Comparison of ENCODE assay signal across 10 cellular contexts in genomic region chr3:146550743-146551510, GRCh38. TPM values are rescaled to one million over a fixed set of nuclear protein-coding genes. Genes with fewer than 3 reads are reported as not detected.
DNase-seq lines count a peak whose midpoint lies in the region; ATAC-seq and TF ChIP-seq lines count a peak whose summit lies in the region.
"Had no signal": no experiment of that assay in that cellular context is flagged by ENCODE, and none has a peak within 500 bp of the region (broad histone marks: within the 10 kb centered on the region; RNA-seq: fewer than 3 reads in every experiment).

No MANE protein-coding gene starts in this region.

- TF ChIP-seq CTCF in SK-N-SH (IDR thresholded peaks at IDR 0.05), result no peak
- TF ChIP-seq CTCF in left lung (IDR thresholded peaks at IDR 0.05), result no peak
- no peak for TF ChIP-seq CTCF in prostate gland (IDR thresholded peaks at IDR 0.05)

- H3K4me1 ChIP-seq in SK-N-SH (ENCODE audit: control insufficient read depth in 1 of 2, insufficient read depth in 2 of 2, low read depth in 1 of 2, low read length in 1 of 2) (0 out of 4 replicates have a peak, but pooled peaks cover 0 to 4% of the 10 kb centered on the region in 2 experiments), left lung (peaks cover 0 to 28% of the 10 kb centered on the region in 2 donors), prostate gland (replicated peaks) (no peaks in the 10 kb centered on the region)

- H3K9me3 ChIP-seq in SK-N-SH, result no peaks in the 10 kb centered on the region
- H3K9me3 ChIP-seq in left lung, result no peaks in the 10 kb centered on the region
- H3K9me3 ChIP-seq in prostate gland, result no peaks in the 10 kb centered on the region

- no peak for TF ChIP-seq POLR2A in prostate gland (IDR thresholded peaks at IDR 0.05)

- H3K9ac ChIP-seq in SK-N-SH, result no peak overlapping the region

- TF ChIP-seq RAD21 in SK-N-SH (IDR thresholded peaks at IDR 0.05; ENCODE audit: low read length), result no peak

- TF ChIP-seq EP300 in SK-N-SH (IDR thresholded peaks at IDR 0.05; ENCODE audit: borderline replicate concordance in 1 of 2, low read depth in 1 of 2, low read length in 1 of 2), result no peak

- H3K36me3 ChIP-seq in SK-N-SH (replicated peaks in 1 of 2; ENCODE audit: control insufficient read depth in 1 of 2, insufficient read depth in 2 of 2, low read length in 1 of 2), result no peaks in the 10 kb centered on the region
- H3K36me3 ChIP-seq in left lung, result no peaks in the 10 kb centered on the region
- no peaks in the 10 kb centered on the region for H3K36me3 ChIP-seq in prostate gland

- CTCF ChIA-PET in activated naive CD4-positive, alpha-beta T cell treated with anti-CD3 and anti-CD28 coated beads for 36 hours (lab: Charles Lee), result interaction anchor here (0.6 to 1.0 kb wide), 2 partner anchors 43 to 362 kb away, joined by 3 read pairs; no protein-coding TSS in a partner anchor
- CTCF ChIA-PET in SK-N-SH (lab: Yijun Ruan, JAX), result no interaction called here

- H3F3A ChIP-seq in SK-N-SH (replicated peaks; ENCODE audit: insufficient read depth), result no peaks in the 10 kb centered on the region

- peaks cover 48% of the 10 kb centered on the region for H3K4me1 Mint-ChIP-seq in activated naive CD4-positive, alpha-beta T cell treated with anti-CD3 and anti-CD28 coated beads for 36 hours (ENCODE audit: low read depth)

- H3K4me3 ChIP-seq in SK-N-SH (ENCODE audit: low read depth in 2 of 2, low read length in 1 of 2) (no peak overlapping the region), left lung (no peak overlapping the region), prostate gland (no peak overlapping the region)

- intact Hi-C loops in activated naive CD4-positive, alpha-beta T cell treated with anti-CD3 and anti-CD28 coated beads for 36 hours (cut with micrococcal nuclease), result no loop called here
- intact Hi-C loops in left lung (cut with DNase I), result no loop called here
- intact Hi-C loops in prostate gland (cut with DNase I), result no loop called here

- peak overlapping the region in 1 of 2 experiments; percentile 23; a peak in 1 of 4 replicates for H3K27ac ChIP-seq in SK-N-SH (ENCODE audit: low read depth in 2 of 2, low read length in 1 of 2)
- peak overlapping the region in 1 of 2 donors; percentile 40 for H3K27ac ChIP-seq in left lung
- H3K27ac ChIP-seq in prostate gland, result no peak overlapping the region
- no peak overlapping the region for H3K27ac ChIP-seq in caudate nucleus (ENCODE audit: low read depth, low read length)

- POLR2A ChIA-PET in SK-N-SH (lab: Yijun Ruan, JAX), result no interaction called here

- no peak overlapping the region for H2AFZ ChIP-seq in SK-N-SH (ENCODE audit: low read depth)

- H3K79me2 ChIP-seq in SK-N-SH (ENCODE audit: insufficient read depth), result no peaks in the 10 kb centered on the region

- ATAC-seq in HG02973 (IDR thresholded peaks at IDR 0.05; ENCODE audit: unreplicated experiment) (peak; percentile 93), left lung (peak; percentile 23)

- no peaks in the 10 kb centered on the region for H4K20me1 ChIP-seq in SK-N-SH (ENCODE audit: insufficient read depth)

- no peak overlapping the region for H3K4me3 Mint-ChIP-seq in activated naive CD4-positive, alpha-beta T cell treated with anti-CD3 and anti-CD28 coated beads for 36 hours

- WGBS in SK-N-SH (ENCODE audit: low lambda C conversion rate), result 39% methylated on average over 5 of the region's 5 CpGs
- 76% methylated on average over 5 of the region's 5 CpGs for WGBS in prostate gland

- H3K27me3 Mint-ChIP-seq in activated naive CD4-positive, alpha-beta T cell treated with anti-CD3 and anti-CD28 coated beads for 36 hours (ENCODE audit: low read depth), result no peaks in the 10 kb centered on the region

- no peaks in the 10 kb centered on the region for H3K9me2 ChIP-seq in SK-N-SH

- H3K27ac Mint-ChIP-seq in activated naive CD4-positive, alpha-beta T cell treated with anti-CD3 and anti-CD28 coated beads for 36 hours, result no peak overlapping the region

- no peaks in the 10 kb centered on the region for H3K36me3 Mint-ChIP-seq in activated naive CD4-positive, alpha-beta T cell treated with anti-CD3 and anti-CD28 coated beads for 36 hours (ENCODE audit: low read depth)

- H3K4me2 ChIP-seq in SK-N-SH, result peak overlapping the region; percentile 33; the same call in 1 of the 2 replicates

- H3K27me3 ChIP-seq in SK-N-SH (ENCODE audit: insufficient read depth), result no peaks in the 10 kb centered on the region
- no peaks in the 10 kb centered on the region for H3K27me3 ChIP-seq in left lung
- no peaks in the 10 kb centered on the region for H3K27me3 ChIP-seq in prostate gland (replicated peaks; ENCODE audit: insufficient read depth)

- no peaks in the 10 kb centered on the region for H3K9me3 Mint-ChIP-seq in activated naive CD4-positive, alpha-beta T cell treated with anti-CD3 and anti-CD28 coated beads for 36 hours

- DNase-seq in activated naive CD4-positive, alpha-beta T cell treated with anti-CD3 and anti-CD28 coated beads for 36 hours, result peak; percentile 13
- no peak for DNase-seq in activated naive CD4-positive, alpha-beta T cell treated with anti-CD3 and anti-CD28 coated beads, Interleukin-2, amount 50 U/mL, for 16 hours
- DNase-seq in SK-N-SH (no peak), left lung (no peak), putamen (ENCODE audit: low spot score) (no peak), prostate gland (ENCODE audit: low spot score) (no peak), caudate nucleus (lab: John Stamatoyannopoulos, UW) (no peak)

TF ChIP-seq in SK-N-SH, 30 proteins besides CTCF, POLR2A, EP300 and RAD21:
- no peak for TF ChIP-seq RCOR1 (IDR thresholded peaks at IDR 0.05; ENCODE audit: low read length)
- TF ChIP-seq TCF12 (IDR thresholded peaks at IDR 0.05), result peak; percentile 20; the same call in 1 of the 2 replicates
- TF ChIP-seq, protein P1, sequence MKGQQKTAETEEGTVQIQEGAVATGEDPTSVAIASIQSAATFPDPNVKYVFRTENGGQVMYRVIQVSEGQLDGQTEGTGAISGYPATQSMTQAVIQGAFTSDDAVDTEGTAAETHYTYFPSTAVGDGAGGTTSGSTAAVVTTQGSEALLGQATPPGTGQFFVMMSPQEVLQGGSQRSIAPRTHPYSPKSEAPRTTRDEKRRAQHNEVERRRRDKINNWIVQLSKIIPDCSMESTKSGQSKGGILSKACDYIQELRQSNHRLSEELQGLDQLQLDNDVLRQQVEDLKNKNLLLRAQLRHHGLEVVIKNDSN (IDR thresholded peaks at IDR 0.05; ENCODE audit: borderline replicate concordance, low read depth), result peak; percentile 68; the same call in 1 of the 2 replicates
- peak; percentile 64; the same call in 1 of the 2 replicates for TF ChIP-seq FOSL2 (IDR thresholded peaks at IDR 0.05; ENCODE audit: borderline replicate concordance, low read depth)
- peak; percentile 42; the same call in 1 of the 2 replicates for TF ChIP-seq JUND (IDR thresholded peaks at IDR 0.05)
- no peak for TF ChIP-seq REST (IDR thresholded peaks at IDR 0.05; ENCODE audit: low read depth, low read length)
- TF ChIP-seq, protein P2, sequence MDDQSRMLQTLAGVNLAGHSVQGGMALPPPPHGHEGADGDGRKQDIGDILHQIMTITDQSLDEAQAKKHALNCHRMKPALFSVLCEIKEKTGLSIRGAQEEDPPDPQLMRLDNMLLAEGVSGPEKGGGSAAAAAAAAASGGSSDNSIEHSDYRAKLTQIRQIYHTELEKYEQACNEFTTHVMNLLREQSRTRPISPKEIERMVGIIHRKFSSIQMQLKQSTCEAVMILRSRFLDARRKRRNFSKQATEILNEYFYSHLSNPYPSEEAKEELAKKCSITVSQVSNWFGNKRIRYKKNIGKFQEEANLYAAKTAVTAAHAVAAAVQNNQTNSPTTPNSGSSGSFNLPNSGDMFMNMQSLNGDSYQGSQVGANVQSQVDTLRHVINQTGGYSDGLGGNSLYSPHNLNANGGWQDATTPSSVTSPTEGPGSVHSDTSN (IDR thresholded peaks at IDR 0.05), result no peak
- TF ChIP-seq, protein P3, sequence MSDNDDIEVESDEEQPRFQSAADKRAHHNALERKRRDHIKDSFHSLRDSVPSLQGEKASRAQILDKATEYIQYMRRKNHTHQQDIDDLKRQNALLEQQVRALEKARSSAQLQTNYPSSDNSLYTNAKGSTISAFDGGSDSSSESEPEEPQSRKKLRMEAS (IDR thresholded peaks at IDR 0.05; ENCODE audit: low read depth), result no peak

RNA-seq across cellular contexts. Expression of gene PLSCR1, which starts 6.5 kb away (rescaled TPM):
- total RNA-seq in activated naive CD4-positive, alpha-beta T cell treated with anti-CD3 and anti-CD28 coated beads for 36 hours, result 10 to 100 TPM; 60.1 to 64.3 TPM
- polyA plus RNA-seq in SK-N-SH (2012; rRNA removed), result 10.7 and 10.9 TPM in 2 replicates
- 10.2 and 12.3 TPM in 2 replicates for polyA plus RNA-seq in SK-N-SH (2012; cell fraction: cytosol; rRNA removed)
- polyA plus RNA-seq in SK-N-SH (2012; cell fraction: nucleus; rRNA removed), result 7.8 and 9.8 TPM in 2 replicates
- total RNA-seq in left lung (100 to 1,000 TPM in 1 of 2 donors, 10 to 100 TPM in 1; 92.9 to 126 TPM), prostate gland (10 to 100 TPM; 35.0 to 90.1 TPM)

RNA-seq across cellular contexts. Expression of gene PLSCR5, which starts 54.2 kb away (rescaled TPM):
- total RNA-seq in activated naive CD4-positive, alpha-beta T cell treated with anti-CD3 and anti-CD28 coated beads for 36 hours, result not detected
- polyA plus RNA-seq in SK-N-SH (2012; rRNA removed), result not detected in 2 replicates
- polyA plus RNA-seq in SK-N-SH (2012; cell fraction: cytosol; rRNA removed), result not detected in 2 replicates
- polyA plus RNA-seq in SK-N-SH (2012; cell fraction: nucleus; rRNA removed), result not detected in 2 replicates
- total RNA-seq in left lung (not detected), prostate gland (not detected)
- total RNA-seq: activated CD8-positive, alpha-beta memory T cell treated with anti-CD3 and anti-CD28 coated beads for 36 hours; skeletal muscle tissue had no signal
